ENCODE assay signal across 23 cellular contexts in genomic region chr16:77551352-77551751, GRCh38.
A peak's percentile ranks its signal among the peaks of the same experiment; 100 is the strongest.
DNase-seq lines count a peak whose midpoint lies in the region; FAIRE-seq and TF ChIP-seq lines count a peak whose summit lies in the region.
"Had no signal": no experiment of that assay in that cellular context is flagged by ENCODE, and none has a peak within 500 bp of the region (broad histone marks: within the 10 kb centered on the region; RNA-seq: fewer than 3 reads in every experiment).

No MANE protein-coding gene starts in this region.

- H3K4me3 ChIP-seq in fibroblast of the aortic adventitia (ENCODE audit: low read depth, low read length) (no peak overlapping the region), transverse colon (no peak overlapping the region)

- DNase-seq in GM04504 (ENCODE audit: low read depth) (peak; percentile 10), astrocyte of the hippocampus (ENCODE audit: low read depth, low spot score) (peak; percentile 61), fibroblast of the aortic adventitia (ENCODE audit: low read depth) (peak; percentile 60), NOMO-1 treated with dmso at 0.1 percent for 144 hours (lab: John Stamatoyannopoulos, UW; ENCODE audit: unreplicated experiment) (no peak), HTR-8/SVneo (ENCODE audit: insufficient read length, low spot score) (no peak), transverse colon (no peak)
- DNase-seq in stimulated activated CD4-positive, alpha-beta T cell treated with anti-CD3 and anti-CD28 coated beads, Interleukin-15, amount 100 ng/mL, for 24 hours, result no peak
- DNase-seq: Caco-2; CD4-positive, alpha-beta T cell; H7; HFFc6; KG1; NCI-H1417; NCI-H187; NCI-H2107; NCI-H2227 treated with DMSO at 0.1 percent for 48 hours; NCI-H510A treated with DMSO at 0.1 percent for 48 hours; PC-3; RPMI8226; SHP77 treated with DMSO at 0.1 percent for 48 hours; SK-N-SH had no signal

- no peak overlapping the region for H3K27ac ChIP-seq in transverse colon

- TF ChIP-seq CTCF in fibroblast of the aortic adventitia (IDR thresholded peaks at IDR 0.05; ENCODE audit: insufficient read depth, low read length) (no peak), transverse colon (IDR thresholded peaks at IDR 0.05) (no peak)

- no peak for FAIRE-seq in HTR-8/SVneo (lab: Jason Lieb, UNC)
- FAIRE-seq: GM12892, GM18507 had no signal

- H3K4me1 ChIP-seq in transverse colon, result no peaks in the 10 kb centered on the region
- H3K4me1 ChIP-seq: Caco-2 had no signal

- in situ Hi-C loops in transverse colon (cut with MboI; ENCODE audit: low pct_ligation_motif_present in 1 of 4, low pct_unique_long_range_greater_than_20kb in 1 of 4, low sequenced_read_pairs in 3 of 4), result no loop called here

- no peak for TF ChIP-seq POLR2A in transverse colon (IDR thresholded peaks at IDR 0.05)

- no peak for TF ChIP-seq EP300 in transverse colon (IDR thresholded peaks at IDR 0.05; ENCODE audit: low read depth)

- no peaks in the 10 kb centered on the region for H3K9me3 ChIP-seq in transverse colon
- H3K9me3 ChIP-seq: Caco-2, SK-N-SH had no signal

- H3K27me3 ChIP-seq in transverse colon, result no peaks in the 10 kb centered on the region

- intact Hi-C loops in transverse colon (cut with DNase I; ENCODE audit: low total_unique reads), result no loop called here

- H3K36me3 ChIP-seq in transverse colon, result no peaks in the 10 kb centered on the region

- WGBS in transverse colon (ENCODE audit: low coverage in 1 of 2), 2 donors, result 66 to 70% methylated on average over 2 of the region's 2 CpGs

Comparison
In these comparisons a context has a peak if more than half of its experiments do, and no peak if none do; other contexts are left out.
1. DNase-seq: peak in GM04504 (single experiment), astrocyte of the hippocampus (single experiment) and fibroblast of the aortic adventitia (single experiment); none in NOMO-1 treated with dmso at 0.1 percent for 144 hours (single experiment), HTR-8/SVneo (single experiment), transverse colon (single experiment) and stimulated activated CD4-positive, alpha-beta T cell treated with anti-CD3 and anti-CD28 coated beads, Interleukin-15, amount 100 ng/mL, for 24 hours (single experiment).